7 cellular contexts compared by ENCODE assay signal in genomic region chr19:11420894-11421606, GRCh38. TPM values are rescaled to one million over a fixed set of nuclear protein-coding genes. Genes with fewer than 3 reads are reported as not detected.
DNase-seq lines count a peak whose midpoint lies in the region; ATAC-seq and TF ChIP-seq lines count a peak whose summit lies in the region.
"Had no signal": no experiment of that assay in that cellular context is flagged by ENCODE, and none has a peak within 500 bp of the region (broad histone marks: within the 10 kb centered on the region; RNA-seq: fewer than 3 reads in every experiment).

No MANE protein-coding gene starts in this region.

- peaks cover 48% of the 10 kb centered on the region for H3K27me3 Mint-ChIP-seq in activated CD4-positive, alpha-beta memory T cell treated with anti-CD3 and anti-CD28 coated beads for 36 hours
- peaks cover 64% of the 10 kb centered on the region for H3K27me3 Mint-ChIP-seq in activated CD4-positive, alpha-beta memory T cell treated with anti-CD3 and anti-CD28 coated beads, Interleukin-2, amount 10 ng/mL, durations not matched to agents 7 days and 5 days
- peaks cover 63% of the 10 kb centered on the region for H3K27me3 Mint-ChIP-seq in type B pancreatic cell

- peaks cover 39% of the 10 kb centered on the region for H3K4me1 Mint-ChIP-seq in activated CD4-positive, alpha-beta memory T cell treated with anti-CD3 and anti-CD28 coated beads for 36 hours (ENCODE audit: low read depth)
- peaks cover 34% of the 10 kb centered on the region for H3K4me1 Mint-ChIP-seq in activated CD4-positive, alpha-beta memory T cell treated with anti-CD3 and anti-CD28 coated beads, Interleukin-2, amount 10 ng/mL, durations not matched to agents 7 days and 5 days
- H3K4me1 Mint-ChIP-seq in type B pancreatic cell (ENCODE audit: unreplicated experiment): peaks cover 4% of the 10 kb centered on the region

- no peaks in the 10 kb centered on the region for H3K9me3 Mint-ChIP-seq in activated CD4-positive, alpha-beta memory T cell treated with anti-CD3 and anti-CD28 coated beads for 36 hours
- H3K9me3 Mint-ChIP-seq in activated CD4-positive, alpha-beta memory T cell treated with anti-CD3 and anti-CD28 coated beads, Interleukin-2, amount 10 ng/mL, durations not matched to agents 7 days and 5 days: no peaks in the 10 kb centered on the region
- no peaks in the 10 kb centered on the region for H3K9me3 Mint-ChIP-seq in type B pancreatic cell

- no peak overlapping the region for H3K27ac ChIP-seq in iPS DF 6.9 (ENCODE audit: low read length)

- CTCF ChIA-PET in activated CD4-positive, alpha-beta memory T cell treated with anti-CD3 and anti-CD28 coated beads for 36 hours (lab: Charles Lee): interaction anchor here (0.5 to 3.1 kb wide), 7 partner anchors 14 to 61 kb away, joined by 3 to 20 read pairs (median 5); partner anchors contain the start of genes ODAD3 and PRKCSH
- CTCF ChIA-PET in activated CD4-positive, alpha-beta memory T cell treated with anti-CD3 and anti-CD28 coated beads, Interleukin-2, amount 10 ng/mL, durations not matched to agents 7 days and 5 days (lab: Charles Lee): interaction anchor here (0.8 to 1.6 kb wide), 2 partner anchors 34 to 40 kb away, joined by 3 to 8 read pairs; no protein-coding TSS in a partner anchor

- H3K4me3 ChIP-seq in iPS DF 6.9 (ENCODE audit: low read length): peak overlapping the region; percentile 55; the same call in 1 of the 2 replicates
- no peak overlapping the region for H3K4me3 ChIP-seq in mucosa of descending colon

- TF ChIP-seq CTCF in type B pancreatic cell (conservative IDR thresholded peaks at IDR 0.05) (no peak), mucosa of descending colon (IDR thresholded peaks at IDR 0.05) (no peak)

- H3K4me1 ChIP-seq in iPS DF 6.9 (ENCODE audit: control insufficient read depth, insufficient read depth, low read length) (peaks cover 3% of the 10 kb centered on the region), mucosa of descending colon (ENCODE audit: low read depth) (peaks cover 39% of the 10 kb centered on the region)

- intact Hi-C loops in activated CD4-positive, alpha-beta memory T cell treated with anti-CD3 and anti-CD28 coated beads for 36 hours (cut with micrococcal nuclease): no loop called here
- intact Hi-C loops in mucosa of descending colon (cut with DNase I, micrococcal nuclease): no loop called here

- no peak for DNase-seq in activated CD4-positive, alpha-beta memory T cell treated with anti-CD3 and anti-CD28 coated beads for 36 hours
- no peak for DNase-seq in activated CD4-positive, alpha-beta memory T cell treated with anti-CD3 and anti-CD28 coated beads, Interleukin-2, amount 10 ng/mL, durations not matched to agents 7 days and 5 days
- DNase-seq in iPS DF 6.9 (ENCODE audit: low read depth, low spot score) (no peak), type B pancreatic cell (ENCODE audit: extremely low spot score, unreplicated experiment) (no peak), OCI-M1 (lab: John Stamatoyannopoulos, UW) (no peak), mucosa of descending colon (no peak)
- DNase-seq: DND-41 had no signal

- no peaks in the 10 kb centered on the region for H3K27me3 ChIP-seq in iPS DF 6.9 (ENCODE audit: control insufficient read depth, insufficient read depth, low read length)

- H3K36me3 Mint-ChIP-seq in activated CD4-positive, alpha-beta memory T cell treated with anti-CD3 and anti-CD28 coated beads for 36 hours: no peaks in the 10 kb centered on the region
- H3K36me3 Mint-ChIP-seq in activated CD4-positive, alpha-beta memory T cell treated with anti-CD3 and anti-CD28 coated beads, Interleukin-2, amount 10 ng/mL, durations not matched to agents 7 days and 5 days (ENCODE audit: low read depth): no peaks in the 10 kb centered on the region
- no peaks in the 10 kb centered on the region for H3K36me3 Mint-ChIP-seq in type B pancreatic cell

- POLR2A ChIA-PET in activated CD4-positive, alpha-beta memory T cell treated with anti-CD3 and anti-CD28 coated beads for 36 hours (lab: Charles Lee): interaction anchor here (1.0 to 1.2 kb wide), 2 partner anchors 46 to 75 kb away, joined by 3 read pairs; partner anchors contain the start of genes CCDC159, SWSAP1 and TMEM205
- POLR2A ChIA-PET in activated CD4-positive, alpha-beta memory T cell treated with anti-CD3 and anti-CD28 coated beads, Interleukin-2, amount 10 ng/mL, durations not matched to agents 7 days and 5 days (lab: Charles Lee): interaction anchor here (1.0 to 1.6 kb wide), 4 partner anchors 15 to 62 kb away, joined by 3 to 5 read pairs (median 4); no protein-coding TSS in a partner anchor

- ATAC-seq in mucosa of descending colon: no peak

- H3K36me3 ChIP-seq in iPS DF 6.9 (ENCODE audit: control insufficient read depth, insufficient read depth, low read length) (no peaks in the 10 kb centered on the region; the same call in 1 of the 2 replicates), mucosa of descending colon (ENCODE audit: low read depth) (no peaks in the 10 kb centered on the region)

- H3K9me3 ChIP-seq in iPS DF 6.9 (ENCODE audit: control insufficient read depth, insufficient read depth, low read length): no peaks in the 10 kb centered on the region
- no peaks in the 10 kb centered on the region for H3K9me3 ChIP-seq in mucosa of descending colon

- no peak overlapping the region for H3K27ac Mint-ChIP-seq in activated CD4-positive, alpha-beta memory T cell treated with anti-CD3 and anti-CD28 coated beads for 36 hours
- no peak overlapping the region for H3K27ac Mint-ChIP-seq in activated CD4-positive, alpha-beta memory T cell treated with anti-CD3 and anti-CD28 coated beads, Interleukin-2, amount 10 ng/mL, durations not matched to agents 7 days and 5 days
- peak overlapping the region; percentile 81 for H3K27ac Mint-ChIP-seq in type B pancreatic cell

- H3K4me3 Mint-ChIP-seq in activated CD4-positive, alpha-beta memory T cell treated with anti-CD3 and anti-CD28 coated beads for 36 hours: peak overlapping the region; percentile 62
- H3K4me3 Mint-ChIP-seq in activated CD4-positive, alpha-beta memory T cell treated with anti-CD3 and anti-CD28 coated beads, Interleukin-2, amount 10 ng/mL, durations not matched to agents 7 days and 5 days: no peak overlapping the region
- peak overlapping the region; percentile 79 for H3K4me3 Mint-ChIP-seq in type B pancreatic cell

- no CpG with 5 or more reads among the region's 28 CpGs for WGBS in iPS DF 6.9 (ENCODE audit: insufficient coverage, insufficient read length)

RNA-seq across cellular contexts. Expression of gene RGL3, which starts 1.9 kb away (rescaled TPM):
- total RNA-seq in activated CD4-positive, alpha-beta memory T cell treated with anti-CD3 and anti-CD28 coated beads for 36 hours: not detected
- not detected for total RNA-seq in activated CD4-positive, alpha-beta memory T cell treated with anti-CD3 and anti-CD28 coated beads, Interleukin-2, amount 10 ng/mL, durations not matched to agents 7 days and 5 days
- total RNA-seq in type B pancreatic cell (ENCODE audit: low replicate concordance): 44.8 and 49.6 TPM in 2 replicates
- total RNA-seq in mucosa of descending colon: 10 to 100 TPM; 10.7 to 15.1 (median 11.0) TPM

RNA-seq across cellular contexts. Expression of gene ODAD3, which starts 13.9 kb away (rescaled TPM):
- total RNA-seq in activated CD4-positive, alpha-beta memory T cell treated with anti-CD3 and anti-CD28 coated beads for 36 hours: under 1 TPM; 0.15 to 0.26 TPM
- total RNA-seq in activated CD4-positive, alpha-beta memory T cell treated with anti-CD3 and anti-CD28 coated beads, Interleukin-2, amount 10 ng/mL, durations not matched to agents 7 days and 5 days: not detected
- total RNA-seq in type B pancreatic cell (ENCODE audit: low replicate concordance) (1.0 and 2.2 TPM in 2 replicates), mucosa of descending colon (under 1 TPM in 2 of 3 donors, not detected in 1; 0.14 to 0.28 TPM)

RNA-seq across cellular contexts. Expression of gene PRKCSH, which starts 14.4 kb away (rescaled TPM):
- 100 to 1,000 TPM; 260 to 264 TPM for total RNA-seq in activated CD4-positive, alpha-beta memory T cell treated with anti-CD3 and anti-CD28 coated beads for 36 hours
- total RNA-seq in activated CD4-positive, alpha-beta memory T cell treated with anti-CD3 and anti-CD28 coated beads, Interleukin-2, amount 10 ng/mL, durations not matched to agents 7 days and 5 days: 100 to 1,000 TPM; 315 to 318 TPM
- total RNA-seq in type B pancreatic cell (ENCODE audit: low replicate concordance): 342 and 403 TPM in 2 replicates
- total RNA-seq in mucosa of descending colon: 100 to 1,000 TPM; 249 to 337 (median 302) TPM

RNA-seq across cellular contexts. Expression of gene EPOR, which starts 36.9 kb away (rescaled TPM):
- 1 to 10 TPM; 8.6 to 9.0 TPM for total RNA-seq in activated CD4-positive, alpha-beta memory T cell treated with anti-CD3 and anti-CD28 coated beads for 36 hours
- 10 to 100 TPM; 10.0 to 10.2 TPM for total RNA-seq in activated CD4-positive, alpha-beta memory T cell treated with anti-CD3 and anti-CD28 coated beads, Interleukin-2, amount 10 ng/mL, durations not matched to agents 7 days and 5 days
- total RNA-seq in type B pancreatic cell (ENCODE audit: low replicate concordance): 9.2 and 11.4 TPM in 2 replicates
- total RNA-seq in mucosa of descending colon: 1 to 10 TPM; 2.8 to 4.7 (median 3.6) TPM

RNA-seq across cellular contexts. Expression of gene SWSAP1, which starts 46.6 kb away (rescaled TPM):
- total RNA-seq in activated CD4-positive, alpha-beta memory T cell treated with anti-CD3 and anti-CD28 coated beads for 36 hours: 1 to 10 TPM; 1.5 to 1.7 TPM
- 1 to 10 TPM; 2.6 to 2.9 TPM for total RNA-seq in activated CD4-positive, alpha-beta memory T cell treated with anti-CD3 and anti-CD28 coated beads, Interleukin-2, amount 10 ng/mL, durations not matched to agents 7 days and 5 days
- total RNA-seq in type B pancreatic cell (ENCODE audit: low replicate concordance) (2.7 and 4.3 TPM in 2 replicates), mucosa of descending colon (1 to 10 TPM; 2.5 to 3.4 (median 3.3) TPM)

Comparison
In these comparisons a context has a peak if more than half of its experiments do, and no peak if none do; other contexts are left out.
1. RNA of gene RGL3, which starts 1.9 kb away (total RNA-seq): 44.8 to 49.6 TPM in type B pancreatic cell and 10.7 to 15.1 TPM in mucosa of descending colon; not detected in activated CD4-positive, alpha-beta memory T cell treated with anti-CD3 and anti-CD28 coated beads for 36 hours and not detected in activated CD4-positive, alpha-beta memory T cell treated with anti-CD3 and anti-CD28 coated beads, Interleukin-2, amount 10 ng/mL, durations not matched to agents 7 days and 5 days; every median in the first group is over 4 times any median in the second.